9 cellular contexts compared by ENCODE assay signal in the genomic region with DNA sequence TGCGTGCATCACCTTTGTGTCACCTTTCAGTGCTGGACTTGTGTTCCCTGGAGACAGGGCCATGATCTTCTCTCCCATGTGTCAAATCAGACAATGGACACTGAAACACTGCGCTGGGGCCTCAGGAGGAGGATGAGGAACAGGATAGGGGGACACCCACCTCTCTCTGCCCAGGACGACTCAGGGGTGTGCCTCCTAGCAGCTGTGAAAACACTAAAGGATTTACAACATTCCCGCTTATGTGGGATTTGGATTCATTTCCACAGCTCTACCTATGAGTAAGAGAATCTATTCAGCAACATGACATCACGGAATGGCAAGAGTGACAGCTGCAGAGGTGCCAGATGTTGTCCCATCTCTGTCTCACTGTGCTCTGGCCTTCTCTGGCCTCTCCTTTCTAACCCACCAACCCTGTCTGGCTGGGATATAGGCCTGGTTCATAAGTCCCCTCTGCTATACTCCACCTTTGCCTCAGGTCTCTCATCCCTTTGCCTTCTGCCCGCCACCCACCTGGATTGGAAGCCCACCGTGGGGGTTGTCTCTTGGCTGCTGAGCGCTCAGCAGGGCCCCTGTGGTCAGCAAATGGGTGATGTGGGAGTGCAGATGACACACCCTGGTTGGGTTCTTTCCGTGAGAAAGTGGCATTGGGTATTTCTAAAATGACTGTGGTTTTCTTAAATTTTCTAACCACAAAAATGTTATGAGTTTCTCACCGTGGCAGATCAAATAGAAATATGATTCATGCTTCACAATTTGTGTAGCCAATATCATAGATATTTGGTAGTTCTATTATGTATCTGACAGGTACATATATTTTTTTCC. TPM values are rescaled to one million over a fixed set of nuclear protein-coding genes. Genes with fewer than 3 reads are reported as not detected.
DNase-seq lines count a peak whose midpoint lies in the region; ATAC-seq and TF ChIP-seq lines count a peak whose summit lies in the region.
"Had no signal": no experiment of that assay in that cellular context is flagged by ENCODE, and none has a peak within 500 bp of the region (broad histone marks: within the 10 kb centered on the region; RNA-seq: fewer than 3 reads in every experiment).

No MANE protein-coding gene starts in this region.

- H3K27ac Mint-ChIP-seq in activated naive CD8-positive, alpha-beta T cell treated with anti-CD3 and anti-CD28 coated beads, Interleukin-2, amount 10 ng/mL, durations not matched to agents 7 days and 5 days = peak overlapping the region; percentile 32
- H3K27ac Mint-ChIP-seq: nephron had no signal

- DNase-seq in GM23248 = peak; percentile 86
- DNase-seq in RKO (ENCODE audit: low spot score) = peak; percentile 24
- DNase-seq in activated naive CD8-positive, alpha-beta T cell treated with anti-CD3 and anti-CD28 coated beads, Interleukin-2, amount 10 ng/mL, durations not matched to agents 7 days and 5 days = peak; percentile 50
- peak; percentile 37 to 57 for DNase-seq in stimulated activated CD4-positive, alpha-beta T cell treated with anti-CD3 and anti-CD28 coated beads, Interleukin-4, amount 100 ng/mL, for 4 hours
- DNase-seq in A673 (ENCODE audit: low spot score) = no peak
- DNase-seq in globus pallidus (ENCODE audit: low spot score) = no peak
- no peak for DNase-seq in HuH-7 (ENCODE audit: low spot score)
- no peak for DNase-seq in Ammon's horn (ENCODE audit: low spot score)

- H3K4me1 ChIP-seq in GM23248 (ENCODE audit: insufficient read depth) = peaks cover 12% of the 10 kb centered on the region
- no peaks in the 10 kb centered on the region for H3K4me1 ChIP-seq in A673 (ENCODE audit: insufficient read depth, low read length, poor library complexity, severe bottlenecking)

- H3K27me3 Mint-ChIP-seq in activated naive CD8-positive, alpha-beta T cell treated with anti-CD3 and anti-CD28 coated beads, Interleukin-2, amount 10 ng/mL, durations not matched to agents 7 days and 5 days = peaks cover 6% of the 10 kb centered on the region

- H3K4me1 Mint-ChIP-seq in activated naive CD8-positive, alpha-beta T cell treated with anti-CD3 and anti-CD28 coated beads, Interleukin-2, amount 10 ng/mL, durations not matched to agents 7 days and 5 days = peaks cover 14% of the 10 kb centered on the region
- H3K4me1 Mint-ChIP-seq: nephron had no signal

- in situ Hi-C loops in GM23248 (cut with MboI) = no loop called here

- peaks cover 2% of the 10 kb centered on the region for H3K9me3 Mint-ChIP-seq in activated naive CD8-positive, alpha-beta T cell treated with anti-CD3 and anti-CD28 coated beads, Interleukin-2, amount 10 ng/mL, durations not matched to agents 7 days and 5 days
- H3K9me3 Mint-ChIP-seq: nephron had no signal

- H3K9me3 ChIP-seq in GM23248 (ENCODE audit: low read depth) (no peaks in the 10 kb centered on the region), A673 (ENCODE audit: low read depth, low read length, poor library complexity, severe bottlenecking) (no peaks in the 10 kb centered on the region)

- no peak for TF ChIP-seq CTCF in A673 (conservative IDR thresholded peaks at IDR 0.05; ENCODE audit: low read depth, low read length)

- H4K20me1 ChIP-seq in GM23248 (ENCODE audit: insufficient read depth) = no peaks in the 10 kb centered on the region

- H3K79me2 ChIP-seq in GM23248 (ENCODE audit: insufficient read depth) = no peaks in the 10 kb centered on the region

- CTCF ChIA-PET in A673 (lab: Charles Lee) = no interaction called here

- intact Hi-C loops in A673 (cut with micrococcal nuclease; ENCODE audit: unreplicated experiment) = no loop called here

- H3K4me2 ChIP-seq in GM23248 (ENCODE audit: unreplicated experiment) = peak overlapping the region; percentile 18

- no peak overlapping the region for H3K9ac ChIP-seq in GM23248

- no peaks in the 10 kb centered on the region for H3K36me3 ChIP-seq in GM23248 (ENCODE audit: low read depth)
- H3K36me3 ChIP-seq in A673 (ENCODE audit: insufficient read depth, low read length, poor library complexity, severe bottlenecking) = no peaks in the 10 kb centered on the region

- H3K27ac ChIP-seq in GM23248 (no peak overlapping the region; the same call in 1 of the 2 replicates), A673 (ENCODE audit: low read depth, low read length, poor library complexity, severe bottlenecking) (no peak overlapping the region)

- no peak overlapping the region for H3K4me3 Mint-ChIP-seq in activated naive CD8-positive, alpha-beta T cell treated with anti-CD3 and anti-CD28 coated beads, Interleukin-2, amount 10 ng/mL, durations not matched to agents 7 days and 5 days
- H3K4me3 Mint-ChIP-seq: nephron had no signal

- H3K27me3 ChIP-seq in GM23248 (replicated peaks; ENCODE audit: insufficient read depth) (peaks cover 3% of the 10 kb centered on the region; the same call in 1 of the 2 replicates), A673 (replicated peaks; ENCODE audit: insufficient read depth, low read depth, low read length, poor library complexity) (no peaks in the 10 kb centered on the region)

- H3K9me2 ChIP-seq in GM23248 (ENCODE audit: insufficient read depth) = no peaks in the 10 kb centered on the region

- BruUV-seq in A673 (replicated peaks; lab: Mats Ljungman, UMichigan) = no TSS peak

- H3K36me3 Mint-ChIP-seq in activated naive CD8-positive, alpha-beta T cell treated with anti-CD3 and anti-CD28 coated beads, Interleukin-2, amount 10 ng/mL, durations not matched to agents 7 days and 5 days = no peaks in the 10 kb centered on the region

- WGBS in GM23248 (ENCODE audit: low coverage in 1 of 2, low lambda C conversion rate in 2 of 2, missing lambda C conversion rate in 2 of 2), 2 experiments = 52 to 57% methylated on average over 10 of the region's 10 CpGs

- H3F3A ChIP-seq in GM23248 (ENCODE audit: insufficient read depth) = 0 out of 2 replicates have a peak, but pooled peaks cover 6% of the 10 kb centered on the region

- H3K4me3 ChIP-seq in GM23248 (no peak overlapping the region), A673 (ENCODE audit: low read depth, low read length, poor library complexity, severe bottlenecking) (no peak overlapping the region)

- peak; percentile 76 for ATAC-seq in activated naive CD8-positive, alpha-beta T cell treated with anti-CD3 and anti-CD28 coated beads, Interleukin-2, amount 10 ng/mL, durations not matched to agents 7 days and 5 days (ENCODE audit: low read depth)

- POLR2A ChIA-PET in activated naive CD8-positive, alpha-beta T cell treated with anti-CD3 and anti-CD28 coated beads, Interleukin-2, amount 10 ng/mL, durations not matched to agents 7 days and 5 days (lab: Charles Lee) = no interaction called here
- POLR2A ChIA-PET in A673 (lab: Charles Lee; ENCODE audit: low non-redundant PET) = no interaction called here

- no peak overlapping the region for H2AFZ ChIP-seq in GM23248

RNA-seq across cellular contexts. Expression of a gene that starts 47.1 kb away (rescaled TPM):
- total RNA-seq in GM23248 (2014; rRNA removed; shearing (Covaris generic)) = not detected in 2 replicates
- 0.16 TPM in 1 of 2 replicates, not detected in the other for polyA plus RNA-seq in GM23248 (2016; fragmentation: Nextera tagmentation; extraction: Ambion mirVana)
- 1 to 10 TPM in 1 of 2 experiments, under 1 TPM in 1; 0.28 to 1.8 TPM for total RNA-seq in activated naive CD8-positive, alpha-beta T cell treated with anti-CD3 and anti-CD28 coated beads, Interleukin-2, amount 10 ng/mL, durations not matched to agents 7 days and 5 days
- 0.95 and 1.5 TPM in 2 replicates for total RNA-seq in A673 (2021)

Comparison
In these comparisons a context has a peak if more than half of its experiments do, and no peak if none do; other contexts are left out.
1. DNase-seq: peak in GM23248 (single experiment), RKO (single experiment), activated naive CD8-positive, alpha-beta T cell treated with anti-CD3 and anti-CD28 coated beads, Interleukin-2, amount 10 ng/mL, durations not matched to agents 7 days and 5 days (single experiment) and stimulated activated CD4-positive, alpha-beta T cell treated with anti-CD3 and anti-CD28 coated beads, Interleukin-4, amount 100 ng/mL, for 4 hours (2 of 2); none in A673 (single experiment), globus pallidus (single experiment), HuH-7 (single experiment) and Ammon's horn (single experiment).